ENCODE assay signal across 20 cellular contexts in genomic region chr14:104432611-104433231, GRCh38.
A peak's percentile ranks its signal among the peaks of the same experiment; 100 is the strongest.
DNase-seq lines count a peak whose midpoint lies in the region; ATAC-seq and TF ChIP-seq lines count a peak whose summit lies in the region.
"Had no signal": no experiment of that assay in that cellular context is flagged by ENCODE, and none has a peak within 500 bp of the region (broad histone marks: within the 10 kb centered on the region; RNA-seq: fewer than 3 reads in every experiment).

No MANE protein-coding gene starts in this region.

- H3K4me1 Mint-ChIP-seq in CD14-positive monocyte (peaks cover 4% of the 10 kb centered on the region), osteocyte (ENCODE audit: unreplicated experiment) (no peaks in the 10 kb centered on the region)
- H3K4me1 Mint-ChIP-seq: stimulated activated memory B cell treated with anti-CD40 and anti-IgM and Interleukin-4, amounts not matched to agents 10 μg/mL and 1 μg/mL and 100 μg/mL, for 72 hours had no signal

- H3K36me3 Mint-ChIP-seq in CD14-positive monocyte (no peaks in the 10 kb centered on the region), osteocyte (ENCODE audit: unreplicated experiment) (no peaks in the 10 kb centered on the region)
- H3K36me3 Mint-ChIP-seq: stimulated activated memory B cell treated with anti-CD40 and anti-IgM and Interleukin-4, amounts not matched to agents 10 μg/mL and 1 μg/mL and 100 μg/mL, for 72 hours had no signal

- H3K27ac ChIP-seq in BLaER1: 0 out of 2 replicates have a peak overlapping the region, but pooled peaks have one; percentile 38
- H3K27ac ChIP-seq in dorsolateral prefrontal cortex: no peak overlapping the region
- H3K27ac ChIP-seq: KMS-11, ovary, Peyer's patch had no signal

- peaks cover 74% of the 10 kb centered on the region for H3K4me1 ChIP-seq in BLaER1

- no peak for ATAC-seq in HG02642 (IDR thresholded peaks at IDR 0.05; ENCODE audit: poor library complexity, unreplicated experiment)
- ATAC-seq in GM18858 (IDR thresholded peaks at IDR 0.05; ENCODE audit: unreplicated experiment): no peak
- no peak for ATAC-seq in HG02852 (IDR thresholded peaks at IDR 0.05; ENCODE audit: unreplicated experiment)
- ATAC-seq: activated CD4-positive, CD25-positive, alpha-beta regulatory T cell treated with anti-CD3 and anti-CD28 coated beads, Interleukin-2, amount 50 U/mL, for 24 hours had no signal

- intact Hi-C loops in CD14-positive monocyte (cut with micrococcal nuclease): no loop called here
- intact Hi-C loops in dorsolateral prefrontal cortex (cut with DNase I): no loop called here

- H3K27ac Mint-ChIP-seq in CD14-positive monocyte (no peak overlapping the region), osteocyte (ENCODE audit: unreplicated experiment) (no peak overlapping the region)
- H3K27ac Mint-ChIP-seq: stimulated activated memory B cell treated with anti-CD40 and anti-IgM and Interleukin-4, amounts not matched to agents 10 μg/mL and 1 μg/mL and 100 μg/mL, for 72 hours had no signal

- no peak overlapping the region for H3K4me3 Mint-ChIP-seq in CD14-positive monocyte
- H3K4me3 Mint-ChIP-seq in osteocyte (ENCODE audit: unreplicated experiment): no peak overlapping the region
- H3K4me3 Mint-ChIP-seq: stimulated activated memory B cell treated with anti-CD40 and anti-IgM and Interleukin-4, amounts not matched to agents 10 μg/mL and 1 μg/mL and 100 μg/mL, for 72 hours had no signal

- H4K20me1 ChIP-seq in BLaER1: no peaks in the 10 kb centered on the region

- H3K27me3 ChIP-seq in BLaER1: no peaks in the 10 kb centered on the region
- H3K27me3 ChIP-seq in dorsolateral prefrontal cortex: peaks cover 0 to 9% (median 0%) of the 10 kb centered on the region in 45 donors
- H3K27me3 ChIP-seq: ovary, Peyer's patch had no signal

- H3K27me3 Mint-ChIP-seq in CD14-positive monocyte (ENCODE audit: low read depth in 3 of 3): peaks cover 0 to 3% (median 2%) of the 10 kb centered on the region in 3 donors
- H3K27me3 Mint-ChIP-seq in osteocyte (ENCODE audit: unreplicated experiment): no peaks in the 10 kb centered on the region

- no peak for TF ChIP-seq CTCF in CD14-positive monocyte (IDR thresholded peaks at IDR 0.05)
- TF ChIP-seq CTCF in dorsolateral prefrontal cortex (IDR thresholded peaks at IDR 0.05 in 54 of 56, conservative IDR thresholded peaks at IDR 0.05 in 2 of 56; ENCODE audit: low read depth in 1 of 56, partially characterized antibody in 56 of 56): no peak
- TF ChIP-seq CTCF in osteocyte (IDR thresholded peaks at IDR 0.05): no peak

- H3K9ac ChIP-seq in BLaER1: no peak overlapping the region
- H3K9ac ChIP-seq: KMS-11 had no signal

- H3K4me3 ChIP-seq in BLaER1 (no peak overlapping the region), dorsolateral prefrontal cortex (no peak overlapping the region)
- H3K4me3 ChIP-seq: ovary, Peyer's patch had no signal

- DNase-seq in CD14-positive monocyte (ENCODE audit: low spot score): peak; percentile 31
- DNase-seq in dorsolateral prefrontal cortex: peak in 6 of 10 donors; percentile 17 to 45 (median 28)
- peak; percentile 83 for DNase-seq in osteocyte (ENCODE audit: extremely low spot score, unreplicated experiment)
- DNase-seq: AML-193; central memory CD4-positive, alpha-beta T cell; erythroblast; foreskin melanocyte; hippocampal formation; NCI-H1930; NCI-H446; NK-92 treated with Interleukin-12 subunit alpha and Interleukin-12 subunit beta, amount 100 ng/mL, for 24 hours; ovary had no signal

- no peaks in the 10 kb centered on the region for H3K36me3 ChIP-seq in BLaER1
- H3K36me3 ChIP-seq: ovary, Peyer's patch had no signal

- H3K4me2 ChIP-seq in BLaER1: peak overlapping the region; percentile 17; the same call in 1 of the 2 replicates
- H3K4me2 ChIP-seq: KMS-11 had no signal

- H3K9me3 Mint-ChIP-seq in CD14-positive monocyte: peaks cover 0 to 2% (median 0%) of the 10 kb centered on the region in 7 donors
- no peaks in the 10 kb centered on the region for H3K9me3 Mint-ChIP-seq in osteocyte (ENCODE audit: unreplicated experiment)
- H3K9me3 Mint-ChIP-seq: stimulated activated memory B cell treated with anti-CD40 and anti-IgM and Interleukin-4, amounts not matched to agents 10 μg/mL and 1 μg/mL and 100 μg/mL, for 72 hours had no signal

- H3K9me3 ChIP-seq in BLaER1: no peaks in the 10 kb centered on the region
- H3K9me3 ChIP-seq: ovary, Peyer's patch had no signal

Comparison
In these comparisons a context has a peak if more than half of its experiments do, and no peak if none do; other contexts are left out.
1. DNase-seq: peak in every context shown above with its lines; median percentile 83 in osteocyte; 31 in CD14-positive monocyte; 28 in dorsolateral prefrontal cortex.